ENCODE assay signal across 2 cellular contexts in the genomic region with DNA sequence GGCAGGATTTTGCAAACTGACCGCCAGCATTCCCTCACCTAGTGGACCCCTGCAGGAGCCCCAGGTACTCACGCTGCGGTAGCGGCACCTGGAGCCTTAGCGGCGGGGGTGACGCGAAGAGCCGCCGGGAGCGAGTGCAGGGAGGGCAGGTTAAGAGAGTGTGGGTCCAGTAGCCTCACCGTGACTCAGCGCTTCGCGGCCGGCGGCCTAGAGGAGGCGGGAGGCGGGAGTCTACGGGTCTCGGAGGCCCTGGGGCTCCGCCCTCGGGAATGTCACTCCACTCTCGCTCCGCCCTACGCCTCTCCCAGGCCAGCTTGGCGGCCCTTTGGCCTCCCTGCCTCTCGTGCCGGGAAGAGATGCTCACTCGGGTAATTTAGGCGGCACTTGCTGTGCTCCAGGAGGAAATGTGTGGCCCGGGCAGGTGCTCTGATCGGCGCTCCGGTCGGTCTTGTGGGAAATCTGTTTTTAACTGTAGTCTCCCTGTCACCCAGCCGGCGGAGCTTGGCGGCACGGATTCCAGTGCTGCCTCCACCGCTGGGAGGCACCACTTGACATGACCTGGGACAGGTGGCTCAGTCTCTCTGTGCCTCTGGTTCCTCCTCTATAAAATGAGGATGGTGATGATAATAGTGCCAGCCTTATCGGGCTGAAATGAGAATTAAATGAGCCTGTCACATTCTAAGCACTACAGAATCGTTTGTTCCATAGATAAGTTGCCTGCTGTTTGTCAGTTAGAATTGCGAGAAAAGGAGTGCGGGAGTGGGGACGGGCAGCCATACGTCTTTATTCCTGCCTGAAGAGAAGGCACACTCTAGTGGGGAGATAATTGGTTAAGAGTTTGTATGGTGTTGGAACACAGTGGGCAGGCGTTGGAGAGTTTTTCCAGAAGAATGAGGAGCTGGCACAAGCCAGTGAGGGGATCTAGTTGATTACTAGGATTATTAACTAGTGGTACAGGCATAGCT.
A peak's percentile ranks its signal among the peaks of the same experiment; 100 is the strongest.
TF ChIP-seq lines count a peak whose summit lies in the region.

A gene (minus strand): TSS at position 216 of the 965 bp plus-strand sequence. CDS start 2,076 bp downstream, outside the sequence.

TF ChIP-seq in HEK293, 187 proteins besides CTCF, POLR2A, EP300 and RAD21 (continued from another document and continues in another):
- TF ChIP-seq, protein P1, sequence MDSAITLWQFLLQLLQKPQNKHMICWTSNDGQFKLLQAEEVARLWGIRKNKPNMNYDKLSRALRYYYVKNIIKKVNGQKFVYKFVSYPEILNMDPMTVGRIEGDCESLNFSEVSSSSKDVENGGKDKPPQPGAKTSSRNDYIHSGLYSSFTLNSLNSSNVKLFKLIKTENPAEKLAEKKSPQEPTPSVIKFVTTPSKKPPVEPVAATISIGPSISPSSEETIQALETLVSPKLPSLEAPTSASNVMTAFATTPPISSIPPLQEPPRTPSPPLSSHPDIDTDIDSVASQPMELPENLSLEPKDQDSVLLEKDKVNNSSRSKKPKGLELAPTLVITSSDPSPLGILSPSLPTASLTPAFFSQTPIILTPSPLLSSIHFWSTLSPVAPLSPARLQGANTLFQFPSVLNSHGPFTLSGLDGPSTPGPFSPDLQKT (IDR thresholded peaks at IDR 0.05; ENCODE audit: borderline replicate concordance, low read depth, low read length), result no peak
- peak; percentile 88 for TF ChIP-seq ZBTB17 (tag by site-specific recombination; IDR thresholded peaks at IDR 0.05)
- 0 out of 2 replicates have a peak, but pooled peaks have one; percentile 17 for TF ChIP-seq ZNF629 (tag by site-specific recombination; IDR thresholded peaks at IDR 0.05)
- TF ChIP-seq ZNF768 (tag by site-specific recombination; IDR thresholded peaks at IDR 0.05), result 0 out of 2 replicates have a peak, but pooled peaks have one; percentile 56
- TF ChIP-seq, protein P2, sequence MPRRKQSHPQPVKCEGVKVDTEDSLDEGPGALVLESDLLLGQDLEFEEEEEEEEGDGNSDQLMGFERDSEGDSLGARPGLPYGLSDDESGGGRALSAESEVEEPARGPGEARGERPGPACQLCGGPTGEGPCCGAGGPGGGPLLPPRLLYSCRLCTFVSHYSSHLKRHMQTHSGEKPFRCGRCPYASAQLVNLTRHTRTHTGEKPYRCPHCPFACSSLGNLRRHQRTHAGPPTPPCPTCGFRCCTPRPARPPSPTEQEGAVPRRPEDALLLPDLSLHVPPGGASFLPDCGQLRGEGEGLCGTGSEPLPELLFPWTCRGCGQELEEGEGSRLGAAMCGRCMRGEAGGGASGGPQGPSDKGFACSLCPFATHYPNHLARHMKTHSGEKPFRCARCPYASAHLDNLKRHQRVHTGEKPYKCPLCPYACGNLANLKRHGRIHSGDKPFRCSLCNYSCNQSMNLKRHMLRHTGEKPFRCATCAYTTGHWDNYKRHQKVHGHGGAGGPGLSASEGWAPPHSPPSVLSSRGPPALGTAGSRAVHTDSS (tag by site-specific recombination; IDR thresholded peaks at IDR 0.05), result peak; percentile 48; the same call in 1 of the 2 replicates
- TF ChIP-seq ZFP41 (tag by site-specific recombination; IDR thresholded peaks at IDR 0.05; ENCODE audit: borderline replicate concordance), result no peak
- TF ChIP-seq, protein P3, sequence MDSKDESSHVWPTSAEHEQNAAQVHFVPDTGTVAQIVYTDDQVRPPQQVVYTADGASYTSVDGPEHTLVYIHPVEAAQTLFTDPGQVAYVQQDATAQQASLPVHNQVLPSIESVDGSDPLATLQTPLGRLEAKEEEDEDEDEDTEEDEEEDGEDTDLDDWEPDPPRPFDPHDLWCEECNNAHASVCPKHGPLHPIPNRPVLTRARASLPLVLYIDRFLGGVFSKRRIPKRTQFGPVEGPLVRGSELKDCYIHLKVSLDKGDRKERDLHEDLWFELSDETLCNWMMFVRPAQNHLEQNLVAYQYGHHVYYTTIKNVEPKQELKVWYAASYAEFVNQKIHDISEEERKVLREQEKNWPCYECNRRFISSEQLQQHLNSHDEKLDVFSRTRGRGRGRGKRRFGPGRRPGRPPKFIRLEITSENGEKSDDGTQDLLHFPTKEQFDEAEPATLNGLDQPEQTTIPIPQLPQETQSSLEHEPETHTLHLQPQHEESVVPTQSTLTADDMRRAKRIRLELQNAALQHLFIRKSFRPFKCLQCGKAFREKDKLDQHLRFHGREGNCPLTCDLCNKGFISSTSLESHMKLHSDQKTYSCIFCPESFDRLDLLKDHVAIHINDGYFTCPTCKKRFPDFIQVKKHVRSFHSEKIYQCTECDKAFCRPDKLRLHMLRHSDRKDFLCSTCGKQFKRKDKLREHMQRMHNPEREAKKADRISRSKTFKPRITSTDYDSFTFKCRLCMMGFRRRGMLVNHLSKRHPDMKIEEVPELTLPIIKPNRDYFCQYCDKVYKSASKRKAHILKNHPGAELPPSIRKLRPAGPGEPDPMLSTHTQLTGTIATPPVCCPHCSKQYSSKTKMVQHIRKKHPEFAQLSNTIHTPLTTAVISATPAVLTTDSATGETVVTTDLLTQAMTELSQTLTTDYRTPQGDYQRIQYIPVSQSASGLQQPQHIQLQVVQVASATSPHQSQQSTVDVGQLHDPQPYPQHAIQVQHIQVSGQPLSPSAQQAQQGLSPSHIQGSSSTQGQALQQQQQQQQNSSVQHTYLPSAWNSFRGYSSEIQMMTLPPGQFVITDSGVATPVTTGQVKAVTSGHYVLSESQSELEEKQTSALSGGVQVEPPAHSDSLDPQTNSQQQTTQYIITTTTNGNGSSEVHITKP (tag by site-specific recombination; IDR thresholded peaks at IDR 0.05), result peak; percentile 76
- no peak for TF ChIP-seq ZNF792 (tag by site-specific recombination; IDR thresholded peaks at IDR 0.05)
- TF ChIP-seq GLIS2 (tag by site-specific recombination; IDR thresholded peaks at IDR 0.05), result peak; percentile 29; the same call in 1 of the 2 replicates
- peak; percentile 54 for TF ChIP-seq GLIS1 (tag by site-specific recombination; IDR thresholded peaks at IDR 0.05)
- TF ChIP-seq ZNF341 (tag by site-specific recombination; IDR thresholded peaks at IDR 0.05; ENCODE audit: low read depth), result peak; percentile 89
- 0 out of 2 replicates have a peak, but pooled peaks have one; percentile 18 for TF ChIP-seq ZEB2 (tag by site-specific recombination; IDR thresholded peaks at IDR 0.05)
- peak; percentile 86 for TF ChIP-seq ZFP69B (tag by site-specific recombination; IDR thresholded peaks at IDR 0.05)
- TF ChIP-seq KLF8 (tag by site-specific recombination; IDR thresholded peaks at IDR 0.05), result peak; percentile 52
- peak; percentile 40; the same call in 1 of the 2 replicates for TF ChIP-seq ZXDB (tag by site-specific recombination; IDR thresholded peaks at IDR 0.05)
- TF ChIP-seq SP2 (tag by site-specific recombination; IDR thresholded peaks at IDR 0.05), result peak; percentile 73
- 0 out of 2 replicates have a peak, but pooled peaks have one; percentile 11 for TF ChIP-seq KLF16 (tag by site-specific recombination; IDR thresholded peaks at IDR 0.05)
- 0 out of 2 replicates have a peak, but pooled peaks have one; percentile 76 for TF ChIP-seq TRIM28 (IDR thresholded peaks at IDR 0.05; ENCODE audit: borderline replicate concordance, low read length)
- peak; percentile 70 for TF ChIP-seq ZBTB8A (tag by site-specific recombination; IDR thresholded peaks at IDR 0.05)
- TF ChIP-seq, protein P4, sequence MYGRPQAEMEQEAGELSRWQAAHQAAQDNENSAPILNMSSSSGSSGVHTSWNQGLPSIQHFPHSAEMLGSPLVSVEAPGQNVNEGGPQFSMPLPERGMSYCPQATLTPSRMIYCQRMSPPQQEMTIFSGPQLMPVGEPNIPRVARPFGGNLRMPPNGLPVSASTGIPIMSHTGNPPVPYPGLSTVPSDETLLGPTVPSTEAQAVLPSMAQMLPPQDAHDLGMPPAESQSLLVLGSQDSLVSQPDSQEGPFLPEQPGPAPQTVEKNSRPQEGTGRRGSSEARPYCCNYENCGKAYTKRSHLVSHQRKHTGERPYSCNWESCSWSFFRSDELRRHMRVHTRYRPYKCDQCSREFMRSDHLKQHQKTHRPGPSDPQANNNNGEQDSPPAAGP (tag by site-specific recombination; IDR thresholded peaks at IDR 0.05), result no peak

TF ChIP-seq in SK-N-SH, 30 proteins besides CTCF, POLR2A, EP300 and RAD21 (continued from another document and continues in another):
- TF ChIP-seq TEAD4 (IDR thresholded peaks at IDR 0.05; ENCODE audit: borderline replicate concordance, insufficient read depth) (no peak), TCF12 (IDR thresholded peaks at IDR 0.05) (peak; percentile 13; the same call in 1 of the 2 replicates), GABPA (IDR thresholded peaks at IDR 0.05; ENCODE audit: low read depth) (no peak), JUND (IDR thresholded peaks at IDR 0.05) (no peak), SIN3A (IDR thresholded peaks at IDR 0.05; ENCODE audit: borderline replicate concordance, low read depth, low read length) (no peak), RFX5 (IDR thresholded peaks at IDR 0.05; ENCODE audit: low read length) (no peak), RXRA (IDR thresholded peaks at IDR 0.05; ENCODE audit: borderline replicate concordance, low read depth) (no peak; the same call in 1 of the 2 replicates), ELF1 (IDR thresholded peaks at IDR 0.05) (no peak), FOXJ3 (CRISPR knock-in tag; IDR thresholded peaks at IDR 0.05) (no peak), NRF1 (IDR thresholded peaks at IDR 0.05; ENCODE audit: low read depth, low read length) (no peak), FOXM1 (IDR thresholded peaks at IDR 0.05; ENCODE audit: low read depth) (no peak), MEF2A (IDR thresholded peaks at IDR 0.05; ENCODE audit: borderline replicate concordance, low read depth) (no peak), EZH2phosphoT487 (IDR thresholded peaks at IDR 0.05; ENCODE audit: borderline replicate concordance, low read depth) (no peak), MXI1 (IDR thresholded peaks at IDR 0.05; ENCODE audit: low read depth, low read length) (no peak), GATA2 (CRISPR knock-in tag; IDR thresholded peaks at IDR 0.05) (no peak)
- TF ChIP-seq, protein P5, sequence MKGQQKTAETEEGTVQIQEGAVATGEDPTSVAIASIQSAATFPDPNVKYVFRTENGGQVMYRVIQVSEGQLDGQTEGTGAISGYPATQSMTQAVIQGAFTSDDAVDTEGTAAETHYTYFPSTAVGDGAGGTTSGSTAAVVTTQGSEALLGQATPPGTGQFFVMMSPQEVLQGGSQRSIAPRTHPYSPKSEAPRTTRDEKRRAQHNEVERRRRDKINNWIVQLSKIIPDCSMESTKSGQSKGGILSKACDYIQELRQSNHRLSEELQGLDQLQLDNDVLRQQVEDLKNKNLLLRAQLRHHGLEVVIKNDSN (IDR thresholded peaks at IDR 0.05; ENCODE audit: borderline replicate concordance, low read depth), result no peak
- TF ChIP-seq, protein P6, sequence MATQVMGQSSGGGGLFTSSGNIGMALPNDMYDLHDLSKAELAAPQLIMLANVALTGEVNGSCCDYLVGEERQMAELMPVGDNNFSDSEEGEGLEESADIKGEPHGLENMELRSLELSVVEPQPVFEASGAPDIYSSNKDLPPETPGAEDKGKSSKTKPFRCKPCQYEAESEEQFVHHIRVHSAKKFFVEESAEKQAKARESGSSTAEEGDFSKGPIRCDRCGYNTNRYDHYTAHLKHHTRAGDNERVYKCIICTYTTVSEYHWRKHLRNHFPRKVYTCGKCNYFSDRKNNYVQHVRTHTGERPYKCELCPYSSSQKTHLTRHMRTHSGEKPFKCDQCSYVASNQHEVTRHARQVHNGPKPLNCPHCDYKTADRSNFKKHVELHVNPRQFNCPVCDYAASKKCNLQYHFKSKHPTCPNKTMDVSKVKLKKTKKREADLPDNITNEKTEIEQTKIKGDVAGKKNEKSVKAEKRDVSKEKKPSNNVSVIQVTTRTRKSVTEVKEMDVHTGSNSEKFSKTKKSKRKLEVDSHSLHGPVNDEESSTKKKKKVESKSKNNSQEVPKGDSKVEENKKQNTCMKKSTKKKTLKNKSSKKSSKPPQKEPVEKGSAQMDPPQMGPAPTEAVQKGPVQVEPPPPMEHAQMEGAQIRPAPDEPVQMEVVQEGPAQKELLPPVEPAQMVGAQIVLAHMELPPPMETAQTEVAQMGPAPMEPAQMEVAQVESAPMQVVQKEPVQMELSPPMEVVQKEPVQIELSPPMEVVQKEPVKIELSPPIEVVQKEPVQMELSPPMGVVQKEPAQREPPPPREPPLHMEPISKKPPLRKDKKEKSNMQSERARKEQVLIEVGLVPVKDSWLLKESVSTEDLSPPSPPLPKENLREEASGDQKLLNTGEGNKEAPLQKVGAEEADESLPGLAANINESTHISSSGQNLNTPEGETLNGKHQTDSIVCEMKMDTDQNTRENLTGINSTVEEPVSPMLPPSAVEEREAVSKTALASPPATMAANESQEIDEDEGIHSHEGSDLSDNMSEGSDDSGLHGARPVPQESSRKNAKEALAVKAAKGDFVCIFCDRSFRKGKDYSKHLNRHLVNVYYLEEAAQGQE (IDR thresholded peaks at IDR 0.05; ENCODE audit: low read depth, low read length), result no peak
- TF ChIP-seq, protein P7, sequence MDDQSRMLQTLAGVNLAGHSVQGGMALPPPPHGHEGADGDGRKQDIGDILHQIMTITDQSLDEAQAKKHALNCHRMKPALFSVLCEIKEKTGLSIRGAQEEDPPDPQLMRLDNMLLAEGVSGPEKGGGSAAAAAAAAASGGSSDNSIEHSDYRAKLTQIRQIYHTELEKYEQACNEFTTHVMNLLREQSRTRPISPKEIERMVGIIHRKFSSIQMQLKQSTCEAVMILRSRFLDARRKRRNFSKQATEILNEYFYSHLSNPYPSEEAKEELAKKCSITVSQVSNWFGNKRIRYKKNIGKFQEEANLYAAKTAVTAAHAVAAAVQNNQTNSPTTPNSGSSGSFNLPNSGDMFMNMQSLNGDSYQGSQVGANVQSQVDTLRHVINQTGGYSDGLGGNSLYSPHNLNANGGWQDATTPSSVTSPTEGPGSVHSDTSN (IDR thresholded peaks at IDR 0.05), result peak; percentile 70
- TF ChIP-seq, protein P8, sequence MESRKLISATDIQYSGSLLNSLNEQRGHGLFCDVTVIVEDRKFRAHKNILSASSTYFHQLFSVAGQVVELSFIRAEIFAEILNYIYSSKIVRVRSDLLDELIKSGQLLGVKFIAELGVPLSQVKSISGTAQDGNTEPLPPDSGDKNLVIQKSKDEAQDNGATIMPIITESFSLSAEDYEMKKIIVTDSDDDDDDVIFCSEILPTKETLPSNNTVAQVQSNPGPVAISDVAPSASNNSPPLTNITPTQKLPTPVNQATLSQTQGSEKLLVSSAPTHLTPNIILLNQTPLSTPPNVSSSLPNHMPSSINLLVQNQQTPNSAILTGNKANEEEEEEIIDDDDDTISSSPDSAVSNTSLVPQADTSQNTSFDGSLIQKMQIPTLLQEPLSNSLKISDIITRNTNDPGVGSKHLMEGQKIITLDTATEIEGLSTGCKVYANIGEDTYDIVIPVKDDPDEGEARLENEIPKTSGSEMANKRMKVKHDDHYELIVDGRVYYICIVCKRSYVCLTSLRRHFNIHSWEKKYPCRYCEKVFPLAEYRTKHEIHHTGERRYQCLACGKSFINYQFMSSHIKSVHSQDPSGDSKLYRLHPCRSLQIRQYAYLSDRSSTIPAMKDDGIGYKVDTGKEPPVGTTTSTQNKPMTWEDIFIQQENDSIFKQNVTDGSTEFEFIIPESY (IDR thresholded peaks at IDR 0.05; ENCODE audit: borderline replicate concordance, low read depth), result no peak
- TF ChIP-seq, protein P9, sequence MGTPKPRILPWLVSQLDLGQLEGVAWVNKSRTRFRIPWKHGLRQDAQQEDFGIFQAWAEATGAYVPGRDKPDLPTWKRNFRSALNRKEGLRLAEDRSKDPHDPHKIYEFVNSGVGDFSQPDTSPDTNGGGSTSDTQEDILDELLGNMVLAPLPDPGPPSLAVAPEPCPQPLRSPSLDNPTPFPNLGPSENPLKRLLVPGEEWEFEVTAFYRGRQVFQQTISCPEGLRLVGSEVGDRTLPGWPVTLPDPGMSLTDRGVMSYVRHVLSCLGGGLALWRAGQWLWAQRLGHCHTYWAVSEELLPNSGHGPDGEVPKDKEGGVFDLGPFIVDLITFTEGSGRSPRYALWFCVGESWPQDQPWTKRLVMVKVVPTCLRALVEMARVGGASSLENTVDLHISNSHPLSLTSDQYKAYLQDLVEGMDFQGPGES (IDR thresholded peaks at IDR 0.05; ENCODE audit: low read depth, low read length), result no peak
- TF ChIP-seq, protein P10, sequence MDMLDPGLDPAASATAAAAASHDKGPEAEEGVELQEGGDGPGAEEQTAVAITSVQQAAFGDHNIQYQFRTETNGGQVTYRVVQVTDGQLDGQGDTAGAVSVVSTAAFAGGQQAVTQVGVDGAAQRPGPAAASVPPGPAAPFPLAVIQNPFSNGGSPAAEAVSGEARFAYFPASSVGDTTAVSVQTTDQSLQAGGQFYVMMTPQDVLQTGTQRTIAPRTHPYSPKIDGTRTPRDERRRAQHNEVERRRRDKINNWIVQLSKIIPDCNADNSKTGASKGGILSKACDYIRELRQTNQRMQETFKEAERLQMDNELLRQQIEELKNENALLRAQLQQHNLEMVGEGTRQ (IDR thresholded peaks at IDR 0.05; ENCODE audit: borderline replicate concordance, low read depth, low read length), result no peak
